8 cellular contexts compared by ENCODE assay signal in genomic region chr11:59755701-59756495, GRCh38. TPM values are rescaled to one million over a fixed set of nuclear protein-coding genes. Genes with fewer than 3 reads are reported as not detected.
DNase-seq lines count a peak whose midpoint lies in the region; ATAC-seq and TF ChIP-seq lines count a peak whose summit lies in the region.

No MANE protein-coding gene starts in this region.

- no peak overlapping the region for H4K8ac ChIP-seq in mesendoderm (ENCODE audit: low read depth, low read length)

- H3K27me3 ChIP-seq in CD4-positive, CD25-positive, alpha-beta regulatory T cell (ENCODE audit: control insufficient read depth, insufficient read depth, low read length): peaks cover 7% of the 10 kb centered on the region
- no peaks in the 10 kb centered on the region for H3K27me3 ChIP-seq in mesendoderm (ENCODE audit: insufficient read depth, low read length, poor library complexity)

- H2BK5ac ChIP-seq in mesendoderm (ENCODE audit: low read length): no peak overlapping the region

- no peak overlapping the region for H2BK15ac ChIP-seq in mesendoderm (replicated peaks; ENCODE audit: low read depth)

- H3K27ac ChIP-seq in CD4-positive, CD25-positive, alpha-beta regulatory T cell (ENCODE audit: insufficient read depth, low read length, poor library complexity, severe bottlenecking): no peak overlapping the region
- peak overlapping the region; percentile 89 for H3K27ac ChIP-seq in mesendoderm (ENCODE audit: low read depth, low read length)

- no peak overlapping the region for H3K23ac ChIP-seq in mesendoderm (ENCODE audit: low read length)

- TF ChIP-seq CTCF in epithelial cell of esophagus (IDR thresholded peaks at IDR 0.05; ENCODE audit: insufficient read depth, low read depth, low read length, missing control alignments): no peak

- peaks cover 0 to 26% (median 15%) of the 10 kb centered on the region in 4 donors for H3K4me1 Mint-ChIP-seq in CD4-positive, CD25-positive, alpha-beta regulatory T cell
- peaks cover 24% of the 10 kb centered on the region for H3K4me1 Mint-ChIP-seq in activated T-cell treated with anti-CD3 and anti-CD28 coated beads, Interleukin-2, amount 50 U/mL, for 24 hours (ENCODE audit: low read depth)
- peaks cover 43% of the 10 kb centered on the region for H3K4me1 Mint-ChIP-seq in stimulated activated effector memory CD8-positive, alpha-beta T cell treated with anti-CD3 and anti-CD28 coated beads, Interleukin-12 subunit alpha, Interleukin-12 subunit beta, amount 100 ng/mL, for 72 hours

- no peaks in the 10 kb centered on the region for H3K9me3 Mint-ChIP-seq in CD4-positive, CD25-positive, alpha-beta regulatory T cell
- no peaks in the 10 kb centered on the region for H3K9me3 Mint-ChIP-seq in activated T-cell treated with anti-CD3 and anti-CD28 coated beads, Interleukin-2, amount 50 U/mL, for 24 hours
- no peaks in the 10 kb centered on the region for H3K9me3 Mint-ChIP-seq in stimulated activated effector memory CD8-positive, alpha-beta T cell treated with anti-CD3 and anti-CD28 coated beads, Interleukin-12 subunit alpha, Interleukin-12 subunit beta, amount 100 ng/mL, for 72 hours

- DNase-seq in CD4-positive, CD25-positive, alpha-beta regulatory T cell: peak in 1 of 3 donors; percentile 36
- DNase-seq in HCEC 1CT: peak; percentile 80
- DNase-seq in NCI-H526 treated with DMSO at 0.1 percent for 48 hours (lab: John Stamatoyannopoulos, UW): peak; percentile 48
- peak; percentile 56 for DNase-seq in activated T-cell treated with anti-CD3 and anti-CD28 coated beads, Interleukin-2, amount 50 U/mL, for 24 hours
- peak; percentile 83 for DNase-seq in epithelial cell of esophagus (ENCODE audit: low read depth)
- DNase-seq in mesendoderm: peak; percentile 90
- DNase-seq in stimulated activated effector memory CD8-positive, alpha-beta T cell treated with anti-CD3 and anti-CD28 coated beads, Interleukin-12 subunit alpha, Interleukin-12 subunit beta, amount 100 ng/mL, for 72 hours (ENCODE audit: low spot score in 2 of 2): peak; percentile 22 to 60

- H3K36me3 ChIP-seq in CD4-positive, CD25-positive, alpha-beta regulatory T cell (ENCODE audit: control insufficient read depth, insufficient read depth, low read length): no peaks in the 10 kb centered on the region
- no peaks in the 10 kb centered on the region for H3K36me3 ChIP-seq in mesendoderm (ENCODE audit: control insufficient read depth, insufficient read depth, low read length)

- H2AK5ac ChIP-seq in mesendoderm (ENCODE audit: low read length): no peak overlapping the region

- H3K9ac ChIP-seq in mesendoderm (ENCODE audit: low read length): peak overlapping the region; percentile 81

- H3K9me3 ChIP-seq in CD4-positive, CD25-positive, alpha-beta regulatory T cell (ENCODE audit: control insufficient read depth in 2 of 2, low read length in 2 of 2): no peaks in the 10 kb centered on the region

- H3K36me3 Mint-ChIP-seq in CD4-positive, CD25-positive, alpha-beta regulatory T cell: no peaks in the 10 kb centered on the region
- peaks cover 2% of the 10 kb centered on the region for H3K36me3 Mint-ChIP-seq in activated T-cell treated with anti-CD3 and anti-CD28 coated beads, Interleukin-2, amount 50 U/mL, for 24 hours (ENCODE audit: low read depth)
- peaks cover 7% of the 10 kb centered on the region for H3K36me3 Mint-ChIP-seq in stimulated activated effector memory CD8-positive, alpha-beta T cell treated with anti-CD3 and anti-CD28 coated beads, Interleukin-12 subunit alpha, Interleukin-12 subunit beta, amount 100 ng/mL, for 72 hours

- no CpG with 5 or more reads among the region's 23 CpGs for WGBS in mesendoderm (ENCODE audit: extremely low coverage, insufficient coverage, low lambda C conversion rate)

- peaks cover 19% of the 10 kb centered on the region for H3K4me1 ChIP-seq in CD4-positive, CD25-positive, alpha-beta regulatory T cell (ENCODE audit: control insufficient read depth, insufficient read depth, low read length, poor library complexity, severe bottlenecking)
- H3K4me1 ChIP-seq in mesendoderm (ENCODE audit: control insufficient read depth, low read depth, low read length): peaks cover 5% of the 10 kb centered on the region

- no peak overlapping the region for H2BK120ac ChIP-seq in mesendoderm (ENCODE audit: low read depth, low read length)

- ATAC-seq in CD4-positive, CD25-positive, alpha-beta regulatory T cell (ENCODE audit: low read depth in 2 of 2): peak; percentile 21 to 33
- peak; percentile 51 for ATAC-seq in stimulated activated effector memory CD8-positive, alpha-beta T cell treated with anti-CD3 and anti-CD28 coated beads, Interleukin-12 subunit alpha, Interleukin-12 subunit beta, amount 100 ng/mL, for 72 hours
- no peak for ATAC-seq in HG02763 (IDR thresholded peaks at IDR 0.05; ENCODE audit: unreplicated experiment)

- H3K56ac ChIP-seq in mesendoderm (ENCODE audit: low read length): peak overlapping the region; percentile 81

- H3K4me3 ChIP-seq in CD4-positive, CD25-positive, alpha-beta regulatory T cell (ENCODE audit: low read depth, low read length): no peak overlapping the region
- H3K4me3 ChIP-seq in epithelial cell of esophagus (ENCODE audit: low read length): peak overlapping the region; percentile 83
- H3K4me3 ChIP-seq in mesendoderm (ENCODE audit: low read length): peak overlapping the region; percentile 34

- no peak overlapping the region for H3K4ac ChIP-seq in mesendoderm (ENCODE audit: low read depth, low read length)

- H3K27ac Mint-ChIP-seq in CD4-positive, CD25-positive, alpha-beta regulatory T cell: peak overlapping the region in 1 of 3 donors; percentile 13
- peak overlapping the region; percentile 70 for H3K27ac Mint-ChIP-seq in activated T-cell treated with anti-CD3 and anti-CD28 coated beads, Interleukin-2, amount 50 U/mL, for 24 hours
- peak overlapping the region; percentile 61 for H3K27ac Mint-ChIP-seq in stimulated activated effector memory CD8-positive, alpha-beta T cell treated with anti-CD3 and anti-CD28 coated beads, Interleukin-12 subunit alpha, Interleukin-12 subunit beta, amount 100 ng/mL, for 72 hours

- H4K5ac ChIP-seq in mesendoderm (ENCODE audit: low read length): no peak overlapping the region

- peaks cover 41% of the 10 kb centered on the region for H3K79me2 ChIP-seq in mesendoderm (ENCODE audit: control insufficient read depth, insufficient read depth, low read length)

- peaks cover 27% of the 10 kb centered on the region for H3K79me1 ChIP-seq in mesendoderm (ENCODE audit: low read length)

- H3K18ac ChIP-seq in mesendoderm (ENCODE audit: low read length): peak overlapping the region; percentile 44

- H3K4me2 ChIP-seq in mesendoderm (ENCODE audit: low read length): peak overlapping the region; percentile 78

- peak overlapping the region; percentile 68 to 89 (median 86) for H3K4me3 Mint-ChIP-seq in CD4-positive, CD25-positive, alpha-beta regulatory T cell
- peak overlapping the region; percentile 79 for H3K4me3 Mint-ChIP-seq in activated T-cell treated with anti-CD3 and anti-CD28 coated beads, Interleukin-2, amount 50 U/mL, for 24 hours
- peak overlapping the region; percentile 95 for H3K4me3 Mint-ChIP-seq in stimulated activated effector memory CD8-positive, alpha-beta T cell treated with anti-CD3 and anti-CD28 coated beads, Interleukin-12 subunit alpha, Interleukin-12 subunit beta, amount 100 ng/mL, for 72 hours

- peaks cover 34% of the 10 kb centered on the region for H3K27me3 Mint-ChIP-seq in CD4-positive, CD25-positive, alpha-beta regulatory T cell
- no peaks in the 10 kb centered on the region for H3K27me3 Mint-ChIP-seq in activated T-cell treated with anti-CD3 and anti-CD28 coated beads, Interleukin-2, amount 50 U/mL, for 24 hours

RNA-seq across cellular contexts. Expression of gene STX3, which starts 0.7 kb away (rescaled TPM):
- total RNA-seq in CD4-positive, CD25-positive, alpha-beta regulatory T cell: 3.1 TPM
- 1 to 10 TPM in 2 of 4 donors, under 1 TPM in 2; 0.44 to 2.8 (median 1.3) TPM for polyA plus RNA-seq in CD4-positive, CD25-positive, alpha-beta regulatory T cell
- polyA plus RNA-seq in mesendoderm (2013, experiment 1 of 2): 36.8 TPM
- polyA plus RNA-seq in mesendoderm (2013, experiment 2 of 2): 38.1 TPM

RNA-seq across cellular contexts. Expression of gene OR10V1, which starts 42.3 kb away (rescaled TPM):
- total RNA-seq in CD4-positive, CD25-positive, alpha-beta regulatory T cell: not detected
- polyA plus RNA-seq in CD4-positive, CD25-positive, alpha-beta regulatory T cell: not detected
- polyA plus RNA-seq in mesendoderm (2013, experiment 1 of 2): not detected
- not detected for polyA plus RNA-seq in mesendoderm (2013, experiment 2 of 2)

RNA-seq across cellular contexts. Expression of gene MRPL16, which starts 54.7 kb away (rescaled TPM):
- total RNA-seq in CD4-positive, CD25-positive, alpha-beta regulatory T cell: 26.9 TPM
- 10 to 100 TPM; 82.5 to 97.1 (median 91.3) TPM for polyA plus RNA-seq in CD4-positive, CD25-positive, alpha-beta regulatory T cell
- polyA plus RNA-seq in mesendoderm (2013, experiment 1 of 2): 107 TPM
- polyA plus RNA-seq in mesendoderm (2013, experiment 2 of 2): 107 TPM
